In genomic region chr17:50708050-50709000, GRCh38 we compare ENCODE assay signal across 1 cellular context.
TF ChIP-seq lines count a peak whose summit lies in the region.

No MANE protein-coding gene starts in this region.

TF ChIP-seq in HEK293, 187 proteins besides CTCF, POLR2A, EP300 and RAD21 (continued from another document and continues in another):
- TF ChIP-seq REST (tag by site-specific recombination; IDR thresholded peaks at IDR 0.05) (no peak), ZNF776 (tag by site-specific recombination; IDR thresholded peaks at IDR 0.05; ENCODE audit: borderline replicate concordance) (no peak), ZNF645 (tag by site-specific recombination; IDR thresholded peaks at IDR 0.05) (no peak), ZNF529 (tag by site-specific recombination; IDR thresholded peaks at IDR 0.05; ENCODE audit: insufficient replicate concordance) (no peak), ZNF544 (tag by site-specific recombination; IDR thresholded peaks at IDR 0.05) (no peak), ZBTB7A (tag by site-specific recombination; IDR thresholded peaks at IDR 0.05; ENCODE audit: low read depth) (no peak), ZNF585B (tag by site-specific recombination; IDR thresholded peaks at IDR 0.05) (no peak), TRIM28 (IDR thresholded peaks at IDR 0.05; ENCODE audit: borderline replicate concordance, low read length) (no peak), ZNF221 (tag by site-specific recombination; IDR thresholded peaks at IDR 0.05; ENCODE audit: borderline replicate concordance) (no peak), ZBTB1 (tag by site-specific recombination; IDR thresholded peaks at IDR 0.05) (no peak), ZNF792 (tag by site-specific recombination; IDR thresholded peaks at IDR 0.05) (no peak), GLI2 (tag by site-specific recombination; IDR thresholded peaks at IDR 0.05; ENCODE audit: borderline replicate concordance, low read depth) (no peak), ZNF610 (tag by site-specific recombination; IDR thresholded peaks at IDR 0.05; ENCODE audit: borderline replicate concordance) (no peak), ZNF19 (tag by site-specific recombination; IDR thresholded peaks at IDR 0.05; ENCODE audit: low read depth) (no peak), ZNF791 (tag by site-specific recombination; IDR thresholded peaks at IDR 0.05) (no peak), KLF16 (tag by site-specific recombination; IDR thresholded peaks at IDR 0.05) (0 out of 2 replicates have a peak, but pooled peaks have one; percentile 58), ZNF350 (tag by site-specific recombination; IDR thresholded peaks at IDR 0.05) (no peak), ZNF37A (tag by site-specific recombination; IDR thresholded peaks at IDR 0.05) (no peak), ZBTB44 (tag by site-specific recombination; IDR thresholded peaks at IDR 0.05) (no peak), ZNF211 (tag by site-specific recombination; IDR thresholded peaks at IDR 0.05; ENCODE audit: low read depth) (no peak), GFI1B (tag by site-specific recombination; IDR thresholded peaks at IDR 0.05) (no peak), ZNF561 (tag by site-specific recombination; IDR thresholded peaks at IDR 0.05; ENCODE audit: borderline replicate concordance) (0 out of 2 replicates have a peak, but pooled peaks have one; percentile 26), ZNF449 (tag by site-specific recombination; IDR thresholded peaks at IDR 0.05) (peak; percentile 54; the same call in 1 of the 2 replicates), RBAK (tag by site-specific recombination; IDR thresholded peaks at IDR 0.05) (no peak), ZNF302 (tag by site-specific recombination; IDR thresholded peaks at IDR 0.05; ENCODE audit: low read depth) (no peak), ZNF169 (tag by site-specific recombination; IDR thresholded peaks at IDR 0.05) (no peak), KLF8 (tag by site-specific recombination; IDR thresholded peaks at IDR 0.05) (no peak), BCL11A (tag by site-specific recombination; IDR thresholded peaks at IDR 0.05; ENCODE audit: low read depth) (no peak), ZXDB (tag by site-specific recombination; IDR thresholded peaks at IDR 0.05) (no peak), ZNF24 (tag by site-specific recombination; IDR thresholded peaks at IDR 0.05) (no peak), ZBTB49 (tag by site-specific recombination; IDR thresholded peaks at IDR 0.05; ENCODE audit: low read depth) (no peak), ZNF239 (tag by site-specific recombination; IDR thresholded peaks at IDR 0.05) (no peak), ZFP41 (tag by site-specific recombination; IDR thresholded peaks at IDR 0.05; ENCODE audit: borderline replicate concordance) (no peak), HOXD13 (CRISPR knock-in tag; IDR thresholded peaks at IDR 0.05; ENCODE audit: borderline replicate concordance) (no peak), ZNF707 (tag by site-specific recombination; IDR thresholded peaks at IDR 0.05) (no peak), ZNF48 (tag by site-specific recombination; IDR thresholded peaks at IDR 0.05) (no peak), IKZF3 (tag by site-specific recombination; IDR thresholded peaks at IDR 0.05) (0 out of 2 replicates have a peak, but pooled peaks have one; percentile 33), SP7 (tag by site-specific recombination; IDR thresholded peaks at IDR 0.05) (peak; percentile 76; the same call in 1 of the 2 replicates), GLIS1 (tag by site-specific recombination; IDR thresholded peaks at IDR 0.05) (no peak), ZNF391 (tag by site-specific recombination; IDR thresholded peaks at IDR 0.05; ENCODE audit: borderline replicate concordance, low read depth) (no peak), ZNF514 (tag by site-specific recombination; IDR thresholded peaks at IDR 0.05) (no peak), EGR2 (tag by site-specific recombination; IDR thresholded peaks at IDR 0.05; ENCODE audit: low read depth) (no peak), ZBTB20 (tag by site-specific recombination; IDR thresholded peaks at IDR 0.05) (0 out of 2 replicates have a peak, but pooled peaks have one; percentile 30), ZNF664 (tag by site-specific recombination; IDR thresholded peaks at IDR 0.05) (no peak), ZNF501 (tag by site-specific recombination; IDR thresholded peaks at IDR 0.05) (peak; percentile 63; the same call in 1 of the 2 replicates)
- TF ChIP-seq, protein P1, sequence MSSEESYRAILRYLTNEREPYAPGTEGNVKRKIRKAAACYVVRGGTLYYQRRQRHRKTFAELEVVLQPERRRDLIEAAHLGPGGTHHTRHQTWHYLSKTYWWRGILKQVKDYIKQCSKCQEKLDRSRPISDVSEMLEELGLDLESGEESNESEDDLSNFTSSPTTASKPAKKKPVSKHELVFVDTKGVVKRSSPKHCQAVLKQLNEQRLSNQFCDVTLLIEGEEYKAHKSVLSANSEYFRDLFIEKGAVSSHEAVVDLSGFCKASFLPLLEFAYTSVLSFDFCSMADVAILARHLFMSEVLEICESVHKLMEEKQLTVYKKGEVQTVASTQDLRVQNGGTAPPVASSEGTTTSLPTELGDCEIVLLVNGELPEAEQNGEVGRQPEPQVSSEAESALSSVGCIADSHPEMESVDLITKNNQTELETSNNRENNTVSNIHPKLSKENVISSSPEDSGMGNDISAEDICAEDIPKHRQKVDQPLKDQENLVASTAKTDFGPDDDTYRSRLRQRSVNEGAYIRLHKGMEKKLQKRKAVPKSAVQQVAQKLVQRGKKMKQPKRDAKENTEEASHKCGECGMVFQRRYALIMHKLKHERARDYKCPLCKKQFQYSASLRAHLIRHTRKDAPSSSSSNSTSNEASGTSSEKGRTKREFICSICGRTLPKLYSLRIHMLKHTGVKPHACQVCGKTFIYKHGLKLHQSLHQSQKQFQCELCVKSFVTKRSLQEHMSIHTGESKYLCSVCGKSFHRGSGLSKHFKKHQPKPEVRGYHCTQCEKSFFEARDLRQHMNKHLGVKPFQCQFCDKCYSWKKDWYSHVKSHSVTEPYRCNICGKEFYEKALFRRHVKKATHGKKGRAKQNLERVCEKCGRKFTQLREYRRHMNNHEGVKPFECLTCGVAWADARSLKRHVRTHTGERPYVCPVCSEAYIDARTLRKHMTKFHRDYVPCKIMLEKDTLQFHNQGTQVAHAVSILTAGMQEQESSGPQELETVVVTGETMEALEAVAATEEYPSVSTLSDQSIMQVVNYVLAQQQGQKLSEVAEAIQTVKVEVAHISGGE (tag by site-specific recombination; conservative IDR thresholded peaks at IDR 0.05; ENCODE audit: low read depth): peak; percentile 44; the same call in 1 of the 2 replicates
- TF ChIP-seq, protein P2, sequence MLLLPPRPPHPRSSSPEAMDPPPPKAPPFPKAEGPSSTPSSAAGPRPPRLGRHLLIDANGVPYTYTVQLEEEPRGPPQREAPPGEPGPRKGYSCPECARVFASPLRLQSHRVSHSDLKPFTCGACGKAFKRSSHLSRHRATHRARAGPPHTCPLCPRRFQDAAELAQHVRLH (tag by site-specific recombination; IDR thresholded peaks at IDR 0.05): no peak
- TF ChIP-seq, protein P3, sequence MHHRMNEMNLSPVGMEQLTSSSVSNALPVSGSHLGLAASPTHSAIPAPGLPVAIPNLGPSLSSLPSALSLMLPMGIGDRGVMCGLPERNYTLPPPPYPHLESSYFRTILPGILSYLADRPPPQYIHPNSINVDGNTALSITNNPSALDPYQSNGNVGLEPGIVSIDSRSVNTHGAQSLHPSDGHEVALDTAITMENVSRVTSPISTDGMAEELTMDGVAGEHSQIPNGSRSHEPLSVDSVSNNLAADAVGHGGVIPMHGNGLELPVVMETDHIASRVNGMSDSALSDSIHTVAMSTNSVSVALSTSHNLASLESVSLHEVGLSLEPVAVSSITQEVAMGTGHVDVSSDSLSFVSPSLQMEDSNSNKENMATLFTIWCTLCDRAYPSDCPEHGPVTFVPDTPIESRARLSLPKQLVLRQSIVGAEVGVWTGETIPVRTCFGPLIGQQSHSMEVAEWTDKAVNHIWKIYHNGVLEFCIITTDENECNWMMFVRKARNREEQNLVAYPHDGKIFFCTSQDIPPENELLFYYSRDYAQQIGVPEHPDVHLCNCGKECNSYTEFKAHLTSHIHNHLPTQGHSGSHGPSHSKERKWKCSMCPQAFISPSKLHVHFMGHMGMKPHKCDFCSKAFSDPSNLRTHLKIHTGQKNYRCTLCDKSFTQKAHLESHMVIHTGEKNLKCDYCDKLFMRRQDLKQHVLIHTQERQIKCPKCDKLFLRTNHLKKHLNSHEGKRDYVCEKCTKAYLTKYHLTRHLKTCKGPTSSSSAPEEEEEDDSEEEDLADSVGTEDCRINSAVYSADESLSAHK (tag by site-specific recombination; IDR thresholded peaks at IDR 0.05): 0 out of 2 replicates have a peak, but pooled peaks have one; percentile 83
